ENCODE assay signal across 8 cellular contexts in the genomic region with DNA sequence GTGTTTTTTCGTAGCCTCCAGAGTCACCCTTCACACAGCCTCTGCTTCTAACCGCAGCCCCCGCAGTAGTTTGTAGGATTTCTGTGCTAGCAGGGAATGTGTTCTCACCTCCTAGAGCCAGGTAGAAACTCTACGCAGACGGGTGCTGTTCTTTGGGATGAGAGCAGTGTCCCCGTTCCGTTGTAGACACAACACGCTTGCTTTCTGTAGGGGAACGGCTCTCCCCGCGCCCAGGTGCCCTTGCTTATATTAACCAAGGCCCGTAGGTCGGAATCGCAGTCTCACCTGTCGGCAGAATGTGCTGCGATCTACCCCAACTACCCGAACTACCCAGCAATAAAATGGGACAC.
DNase-seq lines count a peak whose midpoint lies in the region; ATAC-seq and TF ChIP-seq lines count a peak whose summit lies in the region.

No MANE protein-coding gene starts in this region.

- H3K23ac ChIP-seq in IMR-90 (ENCODE audit: low read depth, low read length): no peak overlapping the region

- no peak overlapping the region for H3K4ac ChIP-seq in IMR-90 (ENCODE audit: low read depth, low read length)

- no peak for TF ChIP-seq RAD21 in IMR-90 (IDR thresholded peaks at IDR 0.05; ENCODE audit: low read length)

- H3K9ac ChIP-seq in IMR-90 (ENCODE audit: low read depth, low read length): no peak overlapping the region

- H2BK120ac ChIP-seq in IMR-90 (ENCODE audit: low read depth, low read length): no peak overlapping the region

- no peaks in the 10 kb centered on the region for H3K27me3 ChIP-seq in Caco-2 (replicated peaks; ENCODE audit: control insufficient read depth, insufficient read depth, low read length)
- peaks cover 8% of the 10 kb centered on the region for H3K27me3 ChIP-seq in IMR-90 (ENCODE audit: control insufficient read depth, insufficient read depth, low read length)

- no peak overlapping the region for H4K8ac ChIP-seq in IMR-90 (ENCODE audit: low read depth in 2 of 2, low read length in 2 of 2)

- H3K27ac Mint-ChIP-seq in Caco-2 (ENCODE audit: unreplicated experiment): peak overlapping the region; percentile 100
- peak overlapping the region; percentile 89 for H3K27ac Mint-ChIP-seq in central memory CD8-positive, alpha-beta T cell (ENCODE audit: low read depth)
- H3K27ac Mint-ChIP-seq in naive B cell: peak overlapping the region; percentile 88 to 99 (median 98)

- BruUV-seq in Caco-2 (replicated peaks; lab: Mats Ljungman, UMichigan) (no TSS peak), IMR-90 (replicated peaks; lab: Mats Ljungman, UMichigan) (no TSS peak)

- H3K9me3 ChIP-seq in Caco-2 (no peaks in the 10 kb centered on the region), IMR-90 (ENCODE audit: control insufficient read depth, insufficient read depth, low read length) (no peaks in the 10 kb centered on the region)

- no peaks in the 10 kb centered on the region for H3K36me3 ChIP-seq in Caco-2 (ENCODE audit: control insufficient read depth, insufficient read depth, low read length)
- no peaks in the 10 kb centered on the region for H3K36me3 ChIP-seq in IMR-90 (ENCODE audit: control insufficient read depth, insufficient read depth, low read length)

- peaks cover 16% of the 10 kb centered on the region for H3K36me3 Mint-ChIP-seq in Caco-2 (ENCODE audit: insufficient read depth, unreplicated experiment)
- H3K36me3 Mint-ChIP-seq in central memory CD8-positive, alpha-beta T cell (ENCODE audit: insufficient read depth): peaks cover 9% of the 10 kb centered on the region
- H3K36me3 Mint-ChIP-seq in naive B cell: no peaks in the 10 kb centered on the region

- no peak overlapping the region for H2BK15ac ChIP-seq in IMR-90 (ENCODE audit: low read depth, low read length)

- WGBS in IMR-90 (ENCODE audit: extremely low coverage in 2 of 2, insufficient read length in 1 of 2), 2 experiments: no CpG with 5 or more reads among the region's 17 CpGs

- dilution Hi-C loops in IMR-90 (cut with HindIII; ENCODE audit: low sequenced_read_pairs, unreplicated experiment): no loop called here

- H4K20me1 ChIP-seq in IMR-90 (ENCODE audit: insufficient read depth, low read length): no peaks in the 10 kb centered on the region

- no peak overlapping the region for H2BK20ac ChIP-seq in IMR-90 (ENCODE audit: low read depth, low read length)

- peak overlapping the region; percentile 91 for H3K4me2 ChIP-seq in IMR-90 (ENCODE audit: low read depth, low read length)

- H3K9me3 Mint-ChIP-seq in Caco-2 (ENCODE audit: unreplicated experiment) (no peaks in the 10 kb centered on the region), naive B cell (no peaks in the 10 kb centered on the region)
- no peaks in the 10 kb centered on the region for H3K9me3 Mint-ChIP-seq in central memory CD8-positive, alpha-beta T cell

- H2AK5ac ChIP-seq in IMR-90 (ENCODE audit: low read depth, low read length): no peak overlapping the region

- intact Hi-C loops in Caco-2 (cut with micrococcal nuclease; ENCODE audit: unreplicated experiment): loop anchor here (1.0 kb wide), 1 partner anchor 70 kb away; no protein-coding TSS in a partner anchor
- intact Hi-C loops in IMR-90 (cut with micrococcal nuclease): no loop called here

- peak overlapping the region; percentile 24 for H2AFZ ChIP-seq in IMR-90 (replicated peaks; ENCODE audit: low read length, poor library complexity)

- H3K14ac ChIP-seq in IMR-90 (replicated peaks; ENCODE audit: low read depth, low read length): no peak overlapping the region

- POLR2A ChIA-PET in Caco-2 (lab: Charles Lee) (interaction anchor here (0.8 to 1.3 kb wide), 11 partner anchors 10 to 259 kb away, joined by 3 to 231 read pairs (median 6); partner anchors contain the start of gene NBPF11), IMR-90 (lab: Charles Lee; ENCODE audit: unreplicated experiment) (no interaction called here)

- H3K56ac ChIP-seq in IMR-90 (ENCODE audit: extremely low read depth, insufficient read depth, low read length): no peak overlapping the region

- no peak overlapping the region for H2BK5ac ChIP-seq in IMR-90 (ENCODE audit: low read depth, low read length, poor library complexity, severe bottlenecking)

- H3K4me3 ChIP-seq in Caco-2 (ENCODE audit: low read depth, low read length) (peak overlapping the region; percentile 50), IMR-90 (ENCODE audit: insufficient read depth, low read depth, low read length) (peak overlapping the region; percentile 38)

- H4K5ac ChIP-seq in IMR-90 (ENCODE audit: low read depth, low read length): no peak overlapping the region

- H3K27me3 Mint-ChIP-seq in Caco-2 (ENCODE audit: insufficient read depth, unreplicated experiment) (no peaks in the 10 kb centered on the region), naive B cell (peaks cover 0 to 9% (median 0%) of the 10 kb centered on the region in 3 donors)
- no peaks in the 10 kb centered on the region for H3K27me3 Mint-ChIP-seq in central memory CD8-positive, alpha-beta T cell

- peaks cover 12% of the 10 kb centered on the region for H3K4me1 Mint-ChIP-seq in Caco-2 (ENCODE audit: low read depth, unreplicated experiment)
- peaks cover 13% of the 10 kb centered on the region for H3K4me1 Mint-ChIP-seq in central memory CD8-positive, alpha-beta T cell
- peaks cover 12 to 15% (median 13%) of the 10 kb centered on the region in 3 donors for H3K4me1 Mint-ChIP-seq in naive B cell

- CTCF ChIA-PET in Caco-2 (lab: Charles Lee) (interaction anchor here (0.6 to 1.0 kb wide), 3 partner anchors 30 to 1344 kb away, joined by 3 to 7 read pairs (median 4); no protein-coding TSS in a partner anchor), IMR-90 (lab: Yijun Ruan, JAX) (no interaction called here)

- ATAC-seq in IMR-90 (ENCODE audit: low read depth): peak; percentile 9; the same call in 1 of the 2 replicates
- no peak for ATAC-seq in central memory CD8-positive, alpha-beta T cell (replicated peaks; ENCODE audit: extremely low read depth, poor library complexity, severe bottlenecking)
- ATAC-seq in naive B cell (ENCODE audit: low read depth in 2 of 2): peak in 1 of 2 donors; percentile 5
- ATAC-seq in HG03439 (IDR thresholded peaks at IDR 0.05; ENCODE audit: unreplicated experiment): no peak

- in situ Hi-C loops in IMR-90 (cut with MboI; ENCODE audit: low sequenced_read_pairs): no loop called here

- no peaks in the 10 kb centered on the region for H3K79me1 ChIP-seq in IMR-90 (ENCODE audit: low read depth in 1 of 2, low read length in 2 of 2)

- TF ChIP-seq CTCF in Caco-2 (IDR thresholded peaks at IDR 0.05; ENCODE audit: insufficient read depth in 1 of 2, low read depth in 1 of 2, low read length in 1 of 2, severe bottlenecking in 1 of 2, unreplicated experiment in 1 of 2) (no peak), IMR-90 (conservative IDR thresholded peaks at IDR 0.05; ENCODE audit: low read depth, low read length) (no peak)

- H3K9me1 ChIP-seq in IMR-90 (ENCODE audit: insufficient read depth, low read length): no peaks in the 10 kb centered on the region

- no peak overlapping the region for H2AK9ac ChIP-seq in IMR-90 (replicated peaks; ENCODE audit: low read depth, low read length, poor library complexity)

- H3K27ac ChIP-seq in IMR-90 (ENCODE audit: insufficient read depth, low read length): no peak overlapping the region

- DNase-seq in Caco-2 (no peak), IMR-90 (no peak), naive B cell (no peak), DMS114 treated with DMSO at 0.1 percent for 48 hours (lab: John Stamatoyannopoulos, UW; ENCODE audit: unreplicated experiment) (no peak), ureter (ENCODE audit: low spot score) (no peak), amniotic stem cell (lab: John Stamatoyannopoulos, UW) (no peak)
- DNase-seq in central memory CD8-positive, alpha-beta T cell (ENCODE audit: low spot score in 2 of 2): no peak

- H3K18ac ChIP-seq in IMR-90 (ENCODE audit: low read depth, low read length): no peak overlapping the region

- H3K4me3 Mint-ChIP-seq in Caco-2 (ENCODE audit: unreplicated experiment) (peak overlapping the region; percentile 96), naive B cell (peak overlapping the region; percentile 86 to 99 (median 94))
- peak overlapping the region; percentile 88 for H3K4me3 Mint-ChIP-seq in central memory CD8-positive, alpha-beta T cell

- H3K4me1 ChIP-seq in Caco-2 (no peaks in the 10 kb centered on the region; the same call in 1 of the 2 replicates), IMR-90 (ENCODE audit: control insufficient read depth, insufficient read depth, low read length) (no peaks in the 10 kb centered on the region)

- TF ChIP-seq POLR2A in IMR-90 (IDR thresholded peaks at IDR 0.05; ENCODE audit: low read depth, low read length): no peak

- no peak overlapping the region for H4K91ac ChIP-seq in IMR-90 (ENCODE audit: insufficient read depth, low read depth, low read length)

TF ChIP-seq in IMR-90, 13 proteins besides CTCF, POLR2A, EP300 and RAD21:
- TF ChIP-seq MAFK (IDR thresholded peaks at IDR 0.05; ENCODE audit: low read depth, low read length): no peak
- no peak for TF ChIP-seq NFE2L2 (IDR thresholded peaks at IDR 0.05; ENCODE audit: low read depth, low read length)
- no peak for TF ChIP-seq RFX5 (IDR thresholded peaks at IDR 0.05; ENCODE audit: low read depth, low read length)
- no peak for TF ChIP-seq CHD1 (IDR thresholded peaks at IDR 0.05; ENCODE audit: low read depth, low read length)
- TF ChIP-seq MXI1 (IDR thresholded peaks at IDR 0.05; ENCODE audit: borderline replicate concordance, low read depth, low read length): no peak
- TF ChIP-seq MAZ (IDR thresholded peaks at IDR 0.05; ENCODE audit: borderline replicate concordance, low read depth, low read length): no peak
- TF ChIP-seq ELK1 (IDR thresholded peaks at IDR 0.05; ENCODE audit: borderline replicate concordance, low read depth, low read length): no peak
- no peak for TF ChIP-seq USF2 (IDR thresholded peaks at IDR 0.05; ENCODE audit: low read depth, low read length)
- TF ChIP-seq RCOR1 (IDR thresholded peaks at IDR 0.05; ENCODE audit: insufficient replicate concordance, low read length): no peak
